1 cellular context compared by ENCODE assay signal in genomic region chr1:110449661-110450651, GRCh38.
TF ChIP-seq lines count a peak whose summit lies in the region.

No MANE protein-coding gene starts in this region.

TF ChIP-seq in WTC11, 78 proteins besides CTCF, POLR2A, EP300 and RAD21 (continued from another document):
- TF ChIP-seq PREB (CRISPR knock-in tag; IDR thresholded peaks at IDR 0.05; ENCODE audit: borderline replicate concordance) (no peak), SMAD4 (CRISPR knock-in tag; IDR thresholded peaks at IDR 0.05) (no peak), ARID4B (CRISPR knock-in tag; IDR thresholded peaks at IDR 0.05; ENCODE audit: borderline replicate concordance) (no peak), ATF3 (CRISPR knock-in tag; conservative IDR thresholded peaks at IDR 0.05) (no peak), ATF6 (CRISPR knock-in tag; IDR thresholded peaks at IDR 0.05) (no peak), IRF2 (CRISPR knock-in tag; IDR thresholded peaks at IDR 0.05; ENCODE audit: borderline replicate concordance, low read depth) (no peak), CREM (CRISPR knock-in tag; IDR thresholded peaks at IDR 0.05) (no peak), HMGA2 (CRISPR knock-in tag; IDR thresholded peaks at IDR 0.05) (no peak), ZNF416 (CRISPR knock-in tag; IDR thresholded peaks at IDR 0.05) (no peak), EMX1 (CRISPR knock-in tag; IDR thresholded peaks at IDR 0.05) (no peak), STAT6 (CRISPR knock-in tag; conservative IDR thresholded peaks at IDR 0.05; ENCODE audit: low read depth) (no peak)
